3 cellular contexts compared by ENCODE assay signal in genomic region chr7:15291707-15292106, GRCh38.
TF ChIP-seq lines count a peak whose summit lies in the region.

No MANE protein-coding gene starts in this region.

TF ChIP-seq in GM23338, 12 proteins besides CTCF, POLR2A, EP300 and RAD21 (continues in another document):
- TF ChIP-seq REST (IDR thresholded peaks at IDR 0.05; ENCODE audit: unreplicated experiment) (no peak), JUNB (IDR thresholded peaks at IDR 0.05; ENCODE audit: unreplicated experiment) (no peak), NANOG (IDR thresholded peaks at IDR 0.05; ENCODE audit: borderline replicate concordance) (no peak), CREB1 (CRISPR knock-in tag; IDR thresholded peaks at IDR 0.05; ENCODE audit: low read depth) (no peak), ZNF114 (CRISPR knock-in tag; IDR thresholded peaks at IDR 0.05) (no peak), STAT1 (IDR thresholded peaks at IDR 0.05; ENCODE audit: unreplicated experiment) (no peak), EZH2 (IDR thresholded peaks at IDR 0.05; ENCODE audit: low read depth, unreplicated experiment) (no peak), ZNF331 (CRISPR knock-in tag; IDR thresholded peaks at IDR 0.05; ENCODE audit: low read depth) (no peak), POLR2AphosphoS5 (IDR thresholded peaks at IDR 0.05; ENCODE audit: low read depth) (no peak)

TF ChIP-seq in neural cell, 6 proteins besides CTCF, POLR2A, EP300 and RAD21 (continued from another document):
- TF ChIP-seq REST (IDR thresholded peaks at IDR 0.05; ENCODE audit: borderline replicate concordance), result no peak
TF ChIP-seq in neural cell: peak in this region for 0.

TF ChIP-seq in HepG2, 621 proteins besides CTCF, POLR2A, EP300 and RAD21 (continued from another document):
- TF ChIP-seq HNF1B (CRISPR knock-in tag; IDR thresholded peaks at IDR 0.05) (no peak), MXD3 (CRISPR knock-in tag; IDR thresholded peaks at IDR 0.05) (no peak), ZSCAN31 (CRISPR knock-in tag; IDR thresholded peaks at IDR 0.05; ENCODE audit: low read depth) (no peak), ZNF253 (CRISPR knock-in tag; IDR thresholded peaks at IDR 0.05; ENCODE audit: borderline replicate concordance) (no peak)
TF ChIP-seq in HepG2: peak in this region for 0.
